Comparison of ENCODE assay signal across 8 cellular contexts in the genomic region with DNA sequence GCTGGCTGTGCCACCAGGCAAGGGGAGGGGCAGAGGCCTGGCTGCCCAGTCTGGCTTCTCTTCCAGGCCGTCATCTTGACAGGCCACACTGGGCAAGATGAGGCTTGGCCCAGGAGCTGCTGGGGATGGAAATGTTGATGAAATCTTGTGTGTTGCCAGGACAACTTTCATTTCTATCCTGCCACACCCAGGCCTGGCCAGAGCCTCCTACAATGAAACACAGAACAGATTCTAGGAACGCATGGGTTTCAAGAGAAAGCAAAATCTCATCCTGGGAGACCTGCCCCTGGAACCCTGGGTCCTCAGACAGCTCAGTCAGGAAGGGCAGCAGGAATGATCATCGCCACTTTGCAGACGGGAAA. TPM values are rescaled to one million over a fixed set of nuclear protein-coding genes. Genes with fewer than 3 reads are reported as not detected.
DNase-seq lines count a peak whose midpoint lies in the region; TF ChIP-seq lines count a peak whose summit lies in the region.

No MANE protein-coding gene starts in this region.

- 49% methylated on average over 4 of the region's 4 CpGs for WGBS in liver
- 80% methylated on average over 4 of the region's 4 CpGs for WGBS in thymus

- no peak overlapping the region for H3K4me2 ChIP-seq in OCI-LY7 (ENCODE audit: low read length)

- POLR2A ChIA-PET in OCI-LY7 (lab: Charles Lee), result no interaction called here

- TF ChIP-seq RAD21 in liver (IDR thresholded peaks at IDR 0.05), result no peak

- H3K27ac ChIP-seq in liver (ENCODE audit: low read depth in 1 of 2, low read length in 2 of 2) (peak overlapping the region; percentile 58 to 81), thymus (ENCODE audit: low read depth) (peak overlapping the region; percentile 98), OCI-LY7 (ENCODE audit: low read depth, low read length, poor library complexity, severe bottlenecking) (no peak overlapping the region)

- peaks cover 7 to 26% (median 21%) of the 10 kb centered on the region in 4 donors for H3K4me1 ChIP-seq in liver (ENCODE audit: control insufficient read depth in 4 of 4, insufficient read depth in 4 of 4, low read length in 3 of 4)
- H3K4me1 ChIP-seq in thymus (ENCODE audit: control insufficient read depth, insufficient read depth, low read length), result peaks cover 21% of the 10 kb centered on the region
- H3K4me1 ChIP-seq in OCI-LY7 (ENCODE audit: insufficient read depth, low read length, poor library complexity, severe bottlenecking), result peaks cover 24% of the 10 kb centered on the region

- H3K36me3 ChIP-seq in liver (ENCODE audit: control insufficient read depth in 4 of 4, insufficient read depth in 3 of 4, low read depth in 1 of 4, low read length in 3 of 4) (peaks cover 0 to 14% (median 0%) of the 10 kb centered on the region in 4 donors), thymus (ENCODE audit: control insufficient read depth, insufficient read depth) (peaks cover 6% of the 10 kb centered on the region), OCI-LY7 (ENCODE audit: insufficient read depth, low read length) (peaks cover 3% of the 10 kb centered on the region; the same call in 1 of the 2 replicates)

- H3K9me3 ChIP-seq in liver (ENCODE audit: control insufficient read depth in 4 of 4, low read length in 3 of 4) (no peaks in the 10 kb centered on the region), thymus (ENCODE audit: control insufficient read depth) (no peaks in the 10 kb centered on the region), OCI-LY7 (ENCODE audit: low read length) (no peaks in the 10 kb centered on the region)

- H3K27me3 ChIP-seq in liver (ENCODE audit: control insufficient read depth in 4 of 4, insufficient read depth in 4 of 4, low read length in 3 of 4), result no peaks in the 10 kb centered on the region
- H3K27me3 ChIP-seq in thymus (ENCODE audit: control insufficient read depth, insufficient read depth), result no peaks in the 10 kb centered on the region

- H3K4me3 ChIP-seq in cardiac fibroblast (replicated peaks in 1 of 2; ENCODE audit: low read depth in 2 of 2, low read length in 2 of 2) (peak overlapping the region in 1 of 2 donors; percentile 17), liver (ENCODE audit: low read depth in 1 of 3, low read length in 3 of 3) (no peak overlapping the region), thymus (ENCODE audit: low read length) (no peak overlapping the region), OCI-LY7 (ENCODE audit: low read depth, low read length, poor library complexity, severe bottlenecking) (no peak overlapping the region)

- in situ Hi-C loops in ACHN (cut with HindIII; ENCODE audit: low pct_ligation_motif_present, low pct_unique_long_range_greater_than_20kb, low sequenced_read_pairs), result no loop called here

- H3K9ac ChIP-seq in liver (ENCODE audit: low read depth in 1 of 2, low read length in 2 of 2), result no peak overlapping the region

- no peaks in the 10 kb centered on the region for H3K9me2 ChIP-seq in OCI-LY7 (ENCODE audit: insufficient read depth, low read length)

- H3K79me2 ChIP-seq in OCI-LY7 (ENCODE audit: insufficient read depth, low read depth, low read length), result no peaks in the 10 kb centered on the region

- CTCF ChIA-PET in OCI-LY7 (lab: Charles Lee; ENCODE audit: unreplicated experiment), result no interaction called here

- BruUV-seq in OCI-LY7 (replicated peaks; lab: Mats Ljungman, UMichigan), result no TSS peak

- no peaks in the 10 kb centered on the region for H4K20me1 ChIP-seq in OCI-LY7 (ENCODE audit: insufficient read depth, low read length)

- no peak overlapping the region for H2AFZ ChIP-seq in OCI-LY7 (ENCODE audit: low read length)

- intact Hi-C loops in OCI-LY7 (cut with micrococcal nuclease; ENCODE audit: unreplicated experiment), result no loop called here

- TF ChIP-seq CTCF in cardiac fibroblast (IDR thresholded peaks at IDR 0.05; ENCODE audit: low read depth, low read length) (no peak), liver (IDR thresholded peaks at IDR 0.05; ENCODE audit: low read depth, low read length, missing input control) (no peak), OCI-LY7 (conservative IDR thresholded peaks at IDR 0.05; ENCODE audit: low read length) (no peak)

- DNase-seq in ACHN, result peak; percentile 33
- peak; percentile 84 for DNase-seq in LHCN-M2 (ENCODE audit: low read depth)
- peak; percentile 69 to 93 for DNase-seq in cardiac fibroblast (ENCODE audit: low read depth in 2 of 2)
- no peak for DNase-seq in OCI-LY7 (ENCODE audit: low spot score)
- DNase-seq in cerebellar nuclear complex (lab: John Stamatoyannopoulos, UW), result no peak
- DNase-seq in stimulated activated naive CD4-positive, alpha-beta T cell treated with Interleukin-2 at 50 U/mL for 16 hours (lab: John Stamatoyannopoulos, UW), result no peak

TF ChIP-seq in liver, 16 proteins besides CTCF, POLR2A, EP300 and RAD21:
- TF ChIP-seq JUND (IDR thresholded peaks at IDR 0.05) (no peak), GABPA (IDR thresholded peaks at IDR 0.05 in 1 of 2, conservative IDR thresholded peaks at IDR 0.05 in 1 of 2) (no peak), SP1 (IDR thresholded peaks at IDR 0.05) (no peak), EGR1 (IDR thresholded peaks at IDR 0.05; ENCODE audit: low read depth in 2 of 2) (no peak)
TF ChIP-seq in liver: peak in this region for 0.

RNA-seq across cellular contexts. Expression of gene HEXIM2, which starts 9.3 kb away (rescaled TPM):
- total RNA-seq in LHCN-M2 (2014; rRNA removed), result 5.0 and 11.6 TPM in 2 replicates
- polyA plus RNA-seq in LHCN-M2 (2012), result 6.6 TPM
- total RNA-seq in liver, result 1 to 10 TPM; 3.5 to 4.8 TPM
- 10 to 100 TPM in 1 of 2 donors, 1 to 10 TPM in 1; 6.1 to 10.7 TPM for polyA plus RNA-seq in liver
- 9.6 TPM for polyA plus RNA-seq in thymus
- total RNA-seq in OCI-LY7 (2014; rRNA removed; shearing (Covaris generic)), result 8.6 and 9.3 TPM in 2 replicates
- total RNA-seq in OCI-LY7 (2022), result 9.7 and 11.1 TPM in 2 replicates

RNA-seq across cellular contexts. Expression of gene HEXIM1, which starts 22.7 kb away (rescaled TPM):
- total RNA-seq in LHCN-M2 (2014; rRNA removed), result 7.2 and 11.1 TPM in 2 replicates
- 18.9 TPM for polyA plus RNA-seq in LHCN-M2 (2012)
- 10 to 100 TPM; 13.4 to 14.3 TPM for total RNA-seq in liver
- polyA plus RNA-seq in liver, result 10 to 100 TPM in 1 of 2 donors, 1 to 10 TPM in 1; 7.4 to 11.3 TPM
- polyA plus RNA-seq in thymus, result 33.9 TPM
- total RNA-seq in OCI-LY7 (2014; rRNA removed; shearing (Covaris generic)), result 12.1 and 13.9 TPM in 2 replicates
- 16.4 and 17.2 TPM in 2 replicates for total RNA-seq in OCI-LY7 (2022)

RNA-seq across cellular contexts. Expression of gene ACBD4, which starts 35.5 kb away (rescaled TPM):
- 3.1 and 4.4 TPM in 2 replicates for total RNA-seq in LHCN-M2 (2014; rRNA removed)
- polyA plus RNA-seq in LHCN-M2 (2012), result 5.1 TPM
- 10 to 100 TPM in 1 of 2 donors, 1 to 10 TPM in 1; 4.4 to 51.4 TPM for total RNA-seq in liver
- 10 to 100 TPM; 43.2 to 46.5 TPM for polyA plus RNA-seq in liver
- polyA plus RNA-seq in thymus, result 26.5 TPM
- 14.6 and 14.8 TPM in 2 replicates for total RNA-seq in OCI-LY7 (2014; rRNA removed; shearing (Covaris generic))
- 22.2 and 24.0 TPM in 2 replicates for total RNA-seq in OCI-LY7 (2022)

RNA-seq across cellular contexts. Expression of gene PLCD3, which starts 38.6 kb away (rescaled TPM):
- total RNA-seq in LHCN-M2 (2014; rRNA removed) (36.5 and 146 TPM in 2 replicates), liver (1 to 10 TPM in 1 of 2 donors, under 1 TPM in 1; 0.28 to 2.3 TPM), OCI-LY7 (2022) (1.7 and 4.6 TPM in 2 replicates)
- polyA plus RNA-seq in LHCN-M2 (2012), result 73.9 TPM
- polyA plus RNA-seq in liver (1 to 10 TPM; 1.1 to 1.6 TPM), thymus (9.1 TPM)
- 1.4 and 3.6 TPM in 2 replicates for total RNA-seq in OCI-LY7 (2014; rRNA removed; shearing (Covaris generic))

RNA-seq across cellular contexts. Expression of gene FMNL1, which starts 50.7 kb away (rescaled TPM):
- total RNA-seq in LHCN-M2 (2014; rRNA removed), result 19.8 and 29.0 TPM in 2 replicates
- 20.2 TPM for polyA plus RNA-seq in LHCN-M2 (2012)
- 1 to 10 TPM; 7.0 to 7.4 TPM for total RNA-seq in liver
- 1 to 10 TPM; 1.5 to 2.7 TPM for polyA plus RNA-seq in liver
- polyA plus RNA-seq in thymus, result 79.5 TPM
- 44.8 and 55.1 TPM in 2 replicates for total RNA-seq in OCI-LY7 (2014; rRNA removed; shearing (Covaris generic))
- total RNA-seq in OCI-LY7 (2022), result 133 and 159 TPM in 2 replicates

Comparison
In these comparisons a context has a peak if more than half of its experiments do, and no peak if none do; other contexts are left out.
1. DNase-seq: peak in ACHN (single experiment), LHCN-M2 (single experiment) and cardiac fibroblast (2 of 2); none in OCI-LY7 (single experiment), cerebellar nuclear complex (0 of 2) and stimulated activated naive CD4-positive, alpha-beta T cell treated with Interleukin-2 at 50 U/mL for 16 hours (single experiment).